Comparison of ENCODE assay signal across 8 cellular contexts in genomic region chr10:102054881-102055646, GRCh38. TPM values are rescaled to one million over a fixed set of nuclear protein-coding genes. Genes with fewer than 3 reads are reported as not detected.
A peak's percentile ranks its signal among the peaks of the same experiment; 100 is the strongest.
DNase-seq lines count a peak whose midpoint lies in the region; ATAC-seq, FAIRE-seq and TF ChIP-seq lines count a peak whose summit lies in the region.
"Not testable (repeated sequence)": the region's sequence is repeated elsewhere in the genome, so short reads cannot be mapped to it uniquely, and the experiment has no call there.

No MANE protein-coding gene starts in this region.

- CTCF ChIA-PET in CD8-positive, alpha-beta memory T cell (lab: Charles Lee) = interaction anchor here (0.6 to 2.9 kb wide), 6 partner anchors 13 to 237 kb away, joined by 3 to 14 read pairs (median 4); partner anchors contain the start of gene OGA
- CTCF ChIA-PET in activated naive CD4-positive, alpha-beta T cell treated with anti-CD3 and anti-CD28 coated beads for 36 hours (lab: Charles Lee) = interaction anchor here (0.8 to 1.5 kb wide), 2 partner anchors 18 to 274 kb away, joined by 3 to 5 read pairs; no protein-coding TSS in a partner anchor
- CTCF ChIA-PET in H1 (lab: Charles Lee; ENCODE audit: partially characterized antibody) = interaction anchor here (0.6 to 8.8 kb wide), 8 partner anchors 13 to 287 kb away, joined by 3 to 76 read pairs (median 5); partner anchors contain the start of gene KCNIP2

- H3K18ac ChIP-seq in H1 (ENCODE audit: extremely low read depth, low read length) = peak overlapping the region; percentile 93; the same call in 1 of the 2 replicates

- TF ChIP-seq EP300 in H1 (IDR thresholded peaks at IDR 0.05; ENCODE audit: borderline replicate concordance in 1 of 2, low read depth in 2 of 2, low read length in 2 of 2); neural cell (conservative IDR thresholded peaks at IDR 0.05; ENCODE audit: poor library complexity, severe bottlenecking); suprapubic skin (IDR thresholded peaks at IDR 0.05): not testable (repeated sequence)

- not testable (repeated sequence) for ATAC-seq in RWPE2 (ENCODE audit: low read depth)

- H3K27me3 Mint-ChIP-seq in CD8-positive, alpha-beta memory T cell; activated naive CD4-positive, alpha-beta T cell treated with anti-CD3 and anti-CD28 coated beads for 36 hours (ENCODE audit: low read depth); immature natural killer cell (ENCODE audit: low read depth in 3 of 3): not testable (repeated sequence)

- not testable (repeated sequence) for H2BK15ac ChIP-seq in H1 (ENCODE audit: low read length)

- POLR2A ChIA-PET in CD8-positive, alpha-beta memory T cell (lab: Charles Lee) = interaction anchor here (0.6 to 1.3 kb wide), 5 partner anchors 11 to 63 kb away, joined by 3 to 13 read pairs (median 3); partner anchors contain the start of gene HPS6
- POLR2A ChIA-PET in H1 (lab: Charles Lee; ENCODE audit: partially characterized antibody) = interaction anchor here (0.7 to 2.5 kb wide), 8 partner anchors 12 to 237 kb away, joined by 3 to 13 read pairs (median 4); partner anchors contain the start of genes HPS6 and OGA

- H3K9ac ChIP-seq in H1 (replicated peaks in 1 of 4; ENCODE audit: extremely low read depth in 1 of 4, low read depth in 3 of 4, low read length in 3 of 4) = peak overlapping the region; percentile 1 to 70 (median 62); a peak in 5 of 7 replicates
- peak overlapping the region; percentile 90 for H3K9ac ChIP-seq in neural cell (ENCODE audit: low read length)

- H4K8ac ChIP-seq in H1 (ENCODE audit: extremely low read depth, insufficient read depth, low read length) = peak overlapping the region; percentile 88; the same call in 1 of the 2 replicates

- TF ChIP-seq CTCF in RWPE2 (IDR thresholded peaks at IDR 0.05; ENCODE audit: poor library complexity, severe bottlenecking); H1 (IDR thresholded peaks at IDR 0.05; ENCODE audit: control extremely low read depth in 1 of 3, insufficient read depth in 1 of 3, low read depth in 1 of 3, low read length in 3 of 3); neural cell (IDR thresholded peaks at IDR 0.05; ENCODE audit: poor library complexity, severe bottlenecking); suprapubic skin (IDR thresholded peaks at IDR 0.05): not testable (repeated sequence)

- not testable (repeated sequence) for H2BK120ac ChIP-seq in H1 (replicated peaks; ENCODE audit: low read depth, low read length)

- TF ChIP-seq RAD21 in H1 (IDR thresholded peaks at IDR 0.05 in 1 of 2, conservative IDR thresholded peaks at IDR 0.05 in 1 of 2; ENCODE audit: low read depth in 2 of 2, low read length in 2 of 2); neural cell (conservative IDR thresholded peaks at IDR 0.05): not testable (repeated sequence)

- not testable (repeated sequence) for H3K4ac ChIP-seq in H1 (replicated peaks; ENCODE audit: insufficient read length, low read depth, low read length)

- not testable (repeated sequence) for H3K36me3 Mint-ChIP-seq in CD8-positive, alpha-beta memory T cell; activated naive CD4-positive, alpha-beta T cell treated with anti-CD3 and anti-CD28 coated beads for 36 hours (ENCODE audit: low read depth); immature natural killer cell

- not testable (repeated sequence) for H3K14ac ChIP-seq in H1 (ENCODE audit: insufficient read length)

- H3K27me3 ChIP-seq in CD8-positive, alpha-beta memory T cell (ENCODE audit: insufficient read depth, low read length, poor library complexity, severe bottlenecking); RWPE2 (ENCODE audit: insufficient read depth, poor library complexity, severe bottlenecking); H1 (replicated peaks in 1 of 4; ENCODE audit: control insufficient read depth in 3 of 4, extremely low read depth in 1 of 4, insufficient read depth in 3 of 4, low read length in 3 of 4); neural cell (ENCODE audit: insufficient read depth, low read depth, low read length); suprapubic skin: not testable (repeated sequence)

- H4K20me1 ChIP-seq in H1 (replicated peaks in 1 of 2; ENCODE audit: control insufficient read depth in 1 of 2, insufficient read depth in 2 of 2, low read length in 2 of 2); neural cell (ENCODE audit: insufficient read depth): not testable (repeated sequence)

- intact Hi-C loops in activated naive CD4-positive, alpha-beta T cell treated with anti-CD3 and anti-CD28 coated beads for 36 hours (cut with micrococcal nuclease) = not testable (repeated sequence)

- not testable (repeated sequence) for FAIRE-seq in H1 (lab: Jason Lieb, UNC)

- 75% methylated on average over 34 of the region's 34 CpGs; no CpG with 5 or more reads in 1 of the 2 experiments for WGBS in H1 (ENCODE audit: extremely low coverage in 1 of 2, insufficient coverage in 1 of 2, insufficient read length in 1 of 2, insufficient replicate concordance in 2 of 2, low coverage in 1 of 2, low lambda C conversion rate in 2 of 2, missing lambda C conversion rate in 1 of 2), 2 experiments
- WGBS in suprapubic skin = 67% methylated on average over 34 of the region's 34 CpGs

- peak overlapping the region; percentile 82 for H4K5ac ChIP-seq in H1 (ENCODE audit: insufficient read length, low read depth, low read length)

- not testable (repeated sequence) for H3K79me1 ChIP-seq in H1 (ENCODE audit: low read depth, low read length)

- not testable (repeated sequence) for H3K23ac ChIP-seq in H1 (ENCODE audit: insufficient read length)

- not testable (repeated sequence) for H4K91ac ChIP-seq in H1 (replicated peaks; ENCODE audit: insufficient read length, low read length)

- peak overlapping the region; percentile 93 for H3K4me3 ChIP-seq in CD8-positive, alpha-beta memory T cell (ENCODE audit: low read length)
- peak overlapping the region; percentile 83 for H3K4me3 ChIP-seq in Jurkat, Clone E6-1 (ENCODE audit: low read length)
- H3K4me3 ChIP-seq in RWPE2 (ENCODE audit: severe bottlenecking) (peak overlapping the region; percentile 64), H1 (ENCODE audit: extremely low read depth in 1 of 4, insufficient read depth in 2 of 4, low read depth in 3 of 4, low read length in 4 of 4) (peak overlapping the region; percentile 80 to 92 (median 82)), neural cell (ENCODE audit: low read length) (peak overlapping the region; percentile 98), suprapubic skin (peak overlapping the region; percentile 71)

- not testable (repeated sequence) for H3K9me2 ChIP-seq in neural cell (ENCODE audit: insufficient read depth, low read length)

- H3K4me2 ChIP-seq in H1 (ENCODE audit: insufficient read depth in 1 of 2, low read depth in 2 of 2, low read length in 2 of 2) (peak overlapping the region; percentile 67 to 72), neural cell (ENCODE audit: low read length) (peak overlapping the region; percentile 97)

- H3K9me3 Mint-ChIP-seq in CD8-positive, alpha-beta memory T cell; activated naive CD4-positive, alpha-beta T cell treated with anti-CD3 and anti-CD28 coated beads for 36 hours; immature natural killer cell: not testable (repeated sequence)

- not testable (repeated sequence) for H3K36me3 ChIP-seq in CD8-positive, alpha-beta memory T cell (ENCODE audit: insufficient read depth, low read length); RWPE2 (ENCODE audit: low read depth); H1 (ENCODE audit: control insufficient read depth in 2 of 4, insufficient read depth in 4 of 4, low read length in 3 of 4); neural cell (ENCODE audit: insufficient read depth, low read length); suprapubic skin

- not testable (repeated sequence) for H2AK5ac ChIP-seq in H1 (ENCODE audit: low read depth, low read length)

- peaks cover 0 to 43% of the 10 kb centered on the region in 2 experiments; a peak in 2 of 4 replicates for H3K79me2 ChIP-seq in H1 (ENCODE audit: control insufficient read depth in 1 of 2, insufficient read depth in 2 of 2, low read length in 2 of 2)
- peaks cover 51% of the 10 kb centered on the region for H3K79me2 ChIP-seq in neural cell (replicated peaks; ENCODE audit: insufficient read depth, low read length)

- peak overlapping the region; percentile 85 to 98 (median 94) for H3K27ac Mint-ChIP-seq in CD8-positive, alpha-beta memory T cell
- peak overlapping the region; percentile 90 for H3K27ac Mint-ChIP-seq in activated naive CD4-positive, alpha-beta T cell treated with anti-CD3 and anti-CD28 coated beads for 36 hours
- H3K27ac Mint-ChIP-seq in immature natural killer cell = peak overlapping the region; percentile 87 to 98 (median 96)

- H2BK20ac ChIP-seq in H1 (ENCODE audit: low read length) = not testable (repeated sequence)

- peak overlapping the region; percentile 94 to 99 (median 96) for H3K4me3 Mint-ChIP-seq in CD8-positive, alpha-beta memory T cell
- peak overlapping the region; percentile 91 for H3K4me3 Mint-ChIP-seq in activated naive CD4-positive, alpha-beta T cell treated with anti-CD3 and anti-CD28 coated beads for 36 hours
- peak overlapping the region; percentile 93 to 99 (median 95) for H3K4me3 Mint-ChIP-seq in immature natural killer cell

- H2AFZ ChIP-seq in H1 (ENCODE audit: low read length) (peak overlapping the region; percentile 37; the same call in 1 of the 2 replicates), neural cell (ENCODE audit: low read depth, low read length) (peak overlapping the region; percentile 93)

- peaks cover 39 to 48% (median 47%) of the 10 kb centered on the region in 3 donors for H3K4me1 Mint-ChIP-seq in CD8-positive, alpha-beta memory T cell
- peaks cover 41% of the 10 kb centered on the region for H3K4me1 Mint-ChIP-seq in activated naive CD4-positive, alpha-beta T cell treated with anti-CD3 and anti-CD28 coated beads for 36 hours (ENCODE audit: low read depth)
- peaks cover 33 to 45% of the 10 kb centered on the region in 2 donors for H3K4me1 Mint-ChIP-seq in immature natural killer cell

- TF ChIP-seq POLR2A in H1 (IDR thresholded peaks at IDR 0.05; ENCODE audit: control extremely low read depth in 1 of 2, low read depth in 2 of 2, low read length in 2 of 2); suprapubic skin (IDR thresholded peaks at IDR 0.05): not testable (repeated sequence)

- not testable (repeated sequence) for H3F3A ChIP-seq in neural cell (ENCODE audit: insufficient read depth, low read length, poor library complexity, severe bottlenecking)

- not testable (repeated sequence) for H3K23me2 ChIP-seq in H1 (ENCODE audit: low read depth, low read length)

- H3K56ac ChIP-seq in H1 (replicated peaks; ENCODE audit: insufficient read length, low read depth, low read length) = peak overlapping the region; percentile 22

- peak overlapping the region; percentile 90; the same call in 1 of the 2 replicates for H2BK5ac ChIP-seq in H1 (ENCODE audit: low read depth, low read length)

- peak overlapping the region; percentile 91 for H3K27ac ChIP-seq in CD8-positive, alpha-beta memory T cell (ENCODE audit: low read depth, low read length)
- H3K27ac ChIP-seq in RWPE2 (ENCODE audit: poor library complexity, severe bottlenecking) = peak overlapping the region; percentile 66
- 0 out of 2 replicates have a peak overlapping the region, but pooled peaks have one; percentile 53 for H3K27ac ChIP-seq in H1 (ENCODE audit: low read depth, low read length)
- peak overlapping the region; percentile 81 for H3K27ac ChIP-seq in neural cell (ENCODE audit: low read length)
- peak overlapping the region; percentile 94 for H3K27ac ChIP-seq in suprapubic skin

- not testable (repeated sequence) for DNase-seq in CD8-positive, alpha-beta memory T cell; Jurkat, Clone E6-1 (ENCODE audit: low read depth, low spot score); RWPE2 (ENCODE audit: low spot score); activated naive CD4-positive, alpha-beta T cell treated with anti-CD3 and anti-CD28 coated beads for 36 hours; H1 (ENCODE audit: low read depth in 1 of 2, low spot score in 2 of 2); immature natural killer cell; suprapubic skin (ENCODE audit: low spot score in 2 of 2)

- H3K9me3 ChIP-seq in CD8-positive, alpha-beta memory T cell (ENCODE audit: low read length); RWPE2 (ENCODE audit: severe bottlenecking); H1 (ENCODE audit: insufficient read depth in 2 of 2, low read depth in 1 of 2, low read length in 1 of 2); neural cell (ENCODE audit: low read length); suprapubic skin: not testable (repeated sequence)

- peaks cover 35% of the 10 kb centered on the region for H3K4me1 ChIP-seq in CD8-positive, alpha-beta memory T cell (ENCODE audit: insufficient read depth, low read length)
- not testable (repeated sequence) for H3K4me1 ChIP-seq in RWPE2 (ENCODE audit: insufficient read depth, poor library complexity, severe bottlenecking); H1 (replicated peaks in 1 of 4; ENCODE audit: control insufficient read depth in 3 of 4, insufficient read depth in 4 of 4, low read length in 3 of 4)
- peaks cover 35% of the 10 kb centered on the region for H3K4me1 ChIP-seq in suprapubic skin

- not testable (repeated sequence) for H2BK12ac ChIP-seq in H1 (ENCODE audit: low read depth, low read length)

RNA-seq across cellular contexts. Expression of gene ARMH3, which starts 0.9 kb away (rescaled TPM):
- total RNA-seq in CD8-positive, alpha-beta memory T cell = 10 to 100 TPM; 23.1 to 25.7 TPM
- 25.1 TPM for polyA plus RNA-seq in CD8-positive, alpha-beta memory T cell
- 11.3 TPM for polyA plus RNA-seq in Jurkat, Clone E6-1 (2012; ENCODE audit: insufficient read depth, insufficient read length)
- 10 to 100 TPM; 12.3 to 12.6 TPM for total RNA-seq in activated naive CD4-positive, alpha-beta T cell treated with anti-CD3 and anti-CD28 coated beads for 36 hours
- 16.1 and 18.3 TPM in 2 replicates for total RNA-seq in H1 (2021; fragmentation: NEBNext Ultra II Directional; extraction: Animal tissue kit (Norgen Biotek cat#: 25700))
- 10.6 and 11.6 TPM in 2 replicates for polyA plus RNA-seq in H1 (2011; rRNA removed)
- polyA plus RNA-seq in H1 (2011; cell fraction: cytosol; rRNA removed) = 13.3 TPM
- 12.0 TPM for polyA plus RNA-seq in H1 (2011; cell fraction: nucleus; rRNA removed)
- polyA plus RNA-seq in H1 (2012, experiment 1 of 2) = 14.2 to 17.2 TPM (median 14.8 TPM) in 4 replicates
- 5.2 TPM for polyA plus RNA-seq in H1 (2012, experiment 2 of 2)
- polyA plus RNA-seq in H1 (2013, experiment 1 of 2) = 8.1 TPM
- polyA plus RNA-seq in H1 (2013, experiment 2 of 2) = 7.0 TPM
- polyA minus RNA-seq in H1 (2011; rRNA and poly(A)+ RNA removed) = 19.0 and 24.4 TPM in 2 replicates
- 12.8 TPM for polyA minus RNA-seq in H1 (2011; cell fraction: cytosol; rRNA and poly(A)+ RNA removed)
- polyA minus RNA-seq in H1 (2011; cell fraction: nucleus; rRNA and poly(A)+ RNA removed) = 18.9 TPM
- 10 to 100 TPM; 14.4 to 19.8 (median 17.5) TPM for polyA plus RNA-seq in immature natural killer cell
- polyA plus RNA-seq in neural cell = 11.7 and 13.4 TPM in 2 replicates
- 26.8 and 27.7 TPM in 2 replicates for polyA minus RNA-seq in neural cell
- total RNA-seq in suprapubic skin = 10 to 100 TPM; 12.1 to 25.7 (median 20.4) TPM

RNA-seq across cellular contexts. Expression of gene HPS6, which starts 10.1 kb away (rescaled TPM):
- total RNA-seq in CD8-positive, alpha-beta memory T cell = 10 to 100 TPM; 25.3 to 27.0 TPM
- 30.4 TPM for polyA plus RNA-seq in CD8-positive, alpha-beta memory T cell
- 17.4 TPM for polyA plus RNA-seq in Jurkat, Clone E6-1 (2012; ENCODE audit: insufficient read depth, insufficient read length)
- 1 to 10 TPM; 8.7 to 8.8 TPM for total RNA-seq in activated naive CD4-positive, alpha-beta T cell treated with anti-CD3 and anti-CD28 coated beads for 36 hours
- 16.2 and 17.7 TPM in 2 replicates for total RNA-seq in H1 (2021; fragmentation: NEBNext Ultra II Directional; extraction: Animal tissue kit (Norgen Biotek cat#: 25700))
- polyA plus RNA-seq in H1 (2011; rRNA removed) (10.2 and 12.3 TPM in 2 replicates), immature natural killer cell (10 to 100 TPM; 33.3 to 38.4 (median 34.0) TPM), neural cell (9.0 and 9.6 TPM in 2 replicates)
- polyA plus RNA-seq in H1 (2011; cell fraction: cytosol; rRNA removed) = 8.5 TPM
- 9.5 TPM for polyA plus RNA-seq in H1 (2011; cell fraction: nucleus; rRNA removed)
- polyA plus RNA-seq in H1 (2012, experiment 1 of 2) = 7.7 to 13.0 TPM (median 11.5 TPM) in 4 replicates
- polyA plus RNA-seq in H1 (2012, experiment 2 of 2) = 14.0 TPM
- 8.3 TPM for polyA plus RNA-seq in H1 (2013, experiment 1 of 2)
- 8.2 TPM for polyA plus RNA-seq in H1 (2013, experiment 2 of 2)
- 8.9 and 10.7 TPM in 2 replicates for polyA minus RNA-seq in H1 (2011; rRNA and poly(A)+ RNA removed)
- 10.3 TPM for polyA minus RNA-seq in H1 (2011; cell fraction: cytosol; rRNA and poly(A)+ RNA removed)
- 7.0 TPM for polyA minus RNA-seq in H1 (2011; cell fraction: nucleus; rRNA and poly(A)+ RNA removed)
- polyA minus RNA-seq in neural cell = 28.4 and 36.8 TPM in 2 replicates
- 10 to 100 TPM; 23.6 to 43.2 (median 31.3) TPM for total RNA-seq in suprapubic skin
